In genomic region chr7:105988277-105988676, GRCh38 we compare ENCODE assay signal across 3 cellular contexts.
TF ChIP-seq lines count a peak whose summit lies in the region.

No MANE protein-coding gene starts in this region.

TF ChIP-seq in HepG2, 621 proteins besides CTCF, POLR2A, EP300 and RAD21:
- TF ChIP-seq AGO2 (optimal IDR thresholded peaks at IDR 0.05; ENCODE audit: low read depth, low read length), result no peak
- TF ChIP-seq HINFP (CRISPR knock-in tag; IDR thresholded peaks at IDR 0.05; ENCODE audit: low read depth), result no peak
- no peak for TF ChIP-seq FOXP1 (IDR thresholded peaks at IDR 0.05)
- TF ChIP-seq FOXP1 (CRISPR knock-in tag; IDR thresholded peaks at IDR 0.05), result no peak
- no peak for TF ChIP-seq ARNT (IDR thresholded peaks at IDR 0.05)
- TF ChIP-seq NCOA2 (CRISPR knock-in tag; IDR thresholded peaks at IDR 0.05), result no peak
- no peak for TF ChIP-seq CREBL2 (CRISPR knock-in tag; IDR thresholded peaks at IDR 0.05; ENCODE audit: borderline replicate concordance)
- no peak for TF ChIP-seq U2AF1 (optimal IDR thresholded peaks at IDR 0.05; ENCODE audit: low read depth, low read length)
TF ChIP-seq in HepG2: peak in this region for 0.

TF ChIP-seq in SK-N-SH treated with all-trans-retinoic acid at 6 μM for 48 hours, 23 proteins besides CTCF, POLR2A, EP300 and RAD21:
- TF ChIP-seq ZFP3 (CRISPR knock-in tag; IDR thresholded peaks at IDR 0.05), result no peak
- TF ChIP-seq ZNF70 (CRISPR knock-in tag; IDR thresholded peaks at IDR 0.05), result no peak
- TF ChIP-seq, protein P1, sequence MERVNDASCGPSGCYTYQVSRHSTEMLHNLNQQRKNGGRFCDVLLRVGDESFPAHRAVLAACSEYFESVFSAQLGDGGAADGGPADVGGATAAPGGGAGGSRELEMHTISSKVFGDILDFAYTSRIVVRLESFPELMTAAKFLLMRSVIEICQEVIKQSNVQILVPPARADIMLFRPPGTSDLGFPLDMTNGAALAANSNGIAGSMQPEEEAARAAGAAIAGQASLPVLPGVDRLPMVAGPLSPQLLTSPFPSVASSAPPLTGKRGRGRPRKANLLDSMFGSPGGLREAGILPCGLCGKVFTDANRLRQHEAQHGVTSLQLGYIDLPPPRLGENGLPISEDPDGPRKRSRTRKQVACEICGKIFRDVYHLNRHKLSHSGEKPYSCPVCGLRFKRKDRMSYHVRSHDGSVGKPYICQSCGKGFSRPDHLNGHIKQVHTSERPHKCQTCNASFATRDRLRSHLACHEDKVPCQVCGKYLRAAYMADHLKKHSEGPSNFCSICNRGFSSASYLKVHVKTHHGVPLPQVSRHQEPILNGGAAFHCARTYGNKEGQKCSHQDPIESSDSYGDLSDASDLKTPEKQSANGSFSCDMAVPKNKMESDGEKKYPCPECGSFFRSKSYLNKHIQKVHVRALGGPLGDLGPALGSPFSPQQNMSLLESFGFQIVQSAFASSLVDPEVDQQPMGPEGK (CRISPR knock-in tag; IDR thresholded peaks at IDR 0.05; ENCODE audit: borderline replicate concordance), result no peak
- TF ChIP-seq BACH2 (CRISPR knock-in tag; IDR thresholded peaks at IDR 0.05; ENCODE audit: borderline replicate concordance), result no peak
- no peak for TF ChIP-seq ZFP30 (CRISPR knock-in tag; IDR thresholded peaks at IDR 0.05)
- no peak for TF ChIP-seq CSDC2 (CRISPR knock-in tag; IDR thresholded peaks at IDR 0.05)
- TF ChIP-seq, protein P2, sequence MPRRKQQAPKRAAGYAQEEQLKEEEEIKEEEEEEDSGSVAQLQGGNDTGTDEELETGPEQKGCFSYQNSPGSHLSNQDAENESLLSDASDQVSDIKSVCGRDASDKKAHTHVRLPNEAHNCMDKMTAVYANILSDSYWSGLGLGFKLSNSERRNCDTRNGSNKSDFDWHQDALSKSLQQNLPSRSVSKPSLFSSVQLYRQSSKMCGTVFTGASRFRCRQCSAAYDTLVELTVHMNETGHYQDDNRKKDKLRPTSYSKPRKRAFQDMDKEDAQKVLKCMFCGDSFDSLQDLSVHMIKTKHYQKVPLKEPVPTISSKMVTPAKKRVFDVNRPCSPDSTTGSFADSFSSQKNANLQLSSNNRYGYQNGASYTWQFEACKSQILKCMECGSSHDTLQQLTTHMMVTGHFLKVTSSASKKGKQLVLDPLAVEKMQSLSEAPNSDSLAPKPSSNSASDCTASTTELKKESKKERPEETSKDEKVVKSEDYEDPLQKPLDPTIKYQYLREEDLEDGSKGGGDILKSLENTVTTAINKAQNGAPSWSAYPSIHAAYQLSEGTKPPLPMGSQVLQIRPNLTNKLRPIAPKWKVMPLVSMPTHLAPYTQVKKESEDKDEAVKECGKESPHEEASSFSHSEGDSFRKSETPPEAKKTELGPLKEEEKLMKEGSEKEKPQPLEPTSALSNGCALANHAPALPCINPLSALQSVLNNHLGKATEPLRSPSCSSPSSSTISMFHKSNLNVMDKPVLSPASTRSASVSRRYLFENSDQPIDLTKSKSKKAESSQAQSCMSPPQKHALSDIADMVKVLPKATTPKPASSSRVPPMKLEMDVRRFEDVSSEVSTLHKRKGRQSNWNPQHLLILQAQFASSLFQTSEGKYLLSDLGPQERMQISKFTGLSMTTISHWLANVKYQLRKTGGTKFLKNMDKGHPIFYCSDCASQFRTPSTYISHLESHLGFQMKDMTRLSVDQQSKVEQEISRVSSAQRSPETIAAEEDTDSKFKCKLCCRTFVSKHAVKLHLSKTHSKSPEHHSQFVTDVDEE (CRISPR knock-in tag; IDR thresholded peaks at IDR 0.05), result no peak
- TF ChIP-seq ARNTL (CRISPR knock-in tag; IDR thresholded peaks at IDR 0.05; ENCODE audit: borderline replicate concordance, low read depth), result no peak
- TF ChIP-seq POU6F1 (CRISPR knock-in tag; IDR thresholded peaks at IDR 0.05; ENCODE audit: borderline replicate concordance, low read depth), result no peak
- no peak for TF ChIP-seq SNAI2 (CRISPR knock-in tag; IDR thresholded peaks at IDR 0.05)
- TF ChIP-seq ZC3H10 (CRISPR knock-in tag; IDR thresholded peaks at IDR 0.05), result no peak
- TF ChIP-seq ZNF565 (CRISPR knock-in tag; conservative IDR thresholded peaks at IDR 0.05; ENCODE audit: low read depth), result no peak

TF ChIP-seq in GM12891, 5 proteins besides CTCF, POLR2A, EP300 and RAD21:
- TF ChIP-seq SPI1 (IDR thresholded peaks at IDR 0.05; ENCODE audit: low read depth, low read length), result no peak
- no peak for TF ChIP-seq PAX5 (IDR thresholded peaks at IDR 0.05; ENCODE audit: insufficient read depth, low read length, severe bottlenecking)
- TF ChIP-seq TAF1 (IDR thresholded peaks at IDR 0.05; ENCODE audit: low read depth, low read length), result no peak
- no peak for TF ChIP-seq POLR2AphosphoS5 (IDR thresholded peaks at IDR 0.05; ENCODE audit: low read depth, low read length)
- no peak for TF ChIP-seq POU2F2 (IDR thresholded peaks at IDR 0.05; ENCODE audit: low read depth, low read length)
